ENCODE assay signal across 1 cellular context in genomic region chr21:45379171-45379900, GRCh38.
TF ChIP-seq lines count a peak whose summit lies in the region.

No MANE protein-coding gene starts in this region.

TF ChIP-seq in GM23338, 12 proteins besides CTCF, POLR2A, EP300 and RAD21 (continued from another document):
- TF ChIP-seq ZNF462 (CRISPR knock-in tag; IDR thresholded peaks at IDR 0.05) (no peak), ZNF331 (CRISPR knock-in tag; IDR thresholded peaks at IDR 0.05; ENCODE audit: low read depth) (no peak), NANOG (IDR thresholded peaks at IDR 0.05; ENCODE audit: borderline replicate concordance) (no peak), REST (IDR thresholded peaks at IDR 0.05; ENCODE audit: unreplicated experiment) (no peak), JUNB (IDR thresholded peaks at IDR 0.05; ENCODE audit: unreplicated experiment) (no peak), STAT1 (IDR thresholded peaks at IDR 0.05; ENCODE audit: unreplicated experiment) (no peak)
- TF ChIP-seq, protein P1, sequence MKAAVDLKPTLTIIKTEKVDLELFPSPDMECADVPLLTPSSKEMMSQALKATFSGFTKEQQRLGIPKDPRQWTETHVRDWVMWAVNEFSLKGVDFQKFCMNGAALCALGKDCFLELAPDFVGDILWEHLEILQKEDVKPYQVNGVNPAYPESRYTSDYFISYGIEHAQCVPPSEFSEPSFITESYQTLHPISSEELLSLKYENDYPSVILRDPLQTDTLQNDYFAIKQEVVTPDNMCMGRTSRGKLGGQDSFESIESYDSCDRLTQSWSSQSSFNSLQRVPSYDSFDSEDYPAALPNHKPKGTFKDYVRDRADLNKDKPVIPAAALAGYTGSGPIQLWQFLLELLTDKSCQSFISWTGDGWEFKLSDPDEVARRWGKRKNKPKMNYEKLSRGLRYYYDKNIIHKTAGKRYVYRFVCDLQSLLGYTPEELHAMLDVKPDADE (IDR thresholded peaks at IDR 0.05) = no peak
